In genomic region chr11:33742249-33742851, GRCh38 we compare ENCODE assay signal across 1 cellular context.
TF ChIP-seq lines count a peak whose summit lies in the region.

No MANE protein-coding gene starts in this region.

TF ChIP-seq in HCT116, 20 proteins besides CTCF, POLR2A, EP300 and RAD21 (continued from another document):
- TF ChIP-seq, protein P1, sequence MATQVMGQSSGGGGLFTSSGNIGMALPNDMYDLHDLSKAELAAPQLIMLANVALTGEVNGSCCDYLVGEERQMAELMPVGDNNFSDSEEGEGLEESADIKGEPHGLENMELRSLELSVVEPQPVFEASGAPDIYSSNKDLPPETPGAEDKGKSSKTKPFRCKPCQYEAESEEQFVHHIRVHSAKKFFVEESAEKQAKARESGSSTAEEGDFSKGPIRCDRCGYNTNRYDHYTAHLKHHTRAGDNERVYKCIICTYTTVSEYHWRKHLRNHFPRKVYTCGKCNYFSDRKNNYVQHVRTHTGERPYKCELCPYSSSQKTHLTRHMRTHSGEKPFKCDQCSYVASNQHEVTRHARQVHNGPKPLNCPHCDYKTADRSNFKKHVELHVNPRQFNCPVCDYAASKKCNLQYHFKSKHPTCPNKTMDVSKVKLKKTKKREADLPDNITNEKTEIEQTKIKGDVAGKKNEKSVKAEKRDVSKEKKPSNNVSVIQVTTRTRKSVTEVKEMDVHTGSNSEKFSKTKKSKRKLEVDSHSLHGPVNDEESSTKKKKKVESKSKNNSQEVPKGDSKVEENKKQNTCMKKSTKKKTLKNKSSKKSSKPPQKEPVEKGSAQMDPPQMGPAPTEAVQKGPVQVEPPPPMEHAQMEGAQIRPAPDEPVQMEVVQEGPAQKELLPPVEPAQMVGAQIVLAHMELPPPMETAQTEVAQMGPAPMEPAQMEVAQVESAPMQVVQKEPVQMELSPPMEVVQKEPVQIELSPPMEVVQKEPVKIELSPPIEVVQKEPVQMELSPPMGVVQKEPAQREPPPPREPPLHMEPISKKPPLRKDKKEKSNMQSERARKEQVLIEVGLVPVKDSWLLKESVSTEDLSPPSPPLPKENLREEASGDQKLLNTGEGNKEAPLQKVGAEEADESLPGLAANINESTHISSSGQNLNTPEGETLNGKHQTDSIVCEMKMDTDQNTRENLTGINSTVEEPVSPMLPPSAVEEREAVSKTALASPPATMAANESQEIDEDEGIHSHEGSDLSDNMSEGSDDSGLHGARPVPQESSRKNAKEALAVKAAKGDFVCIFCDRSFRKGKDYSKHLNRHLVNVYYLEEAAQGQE (IDR thresholded peaks at IDR 0.05; ENCODE audit: low read depth), result no peak
- no peak for TF ChIP-seq ELF1 (IDR thresholded peaks at IDR 0.05; ENCODE audit: borderline replicate concordance, low read depth)
